In genomic region chr2:65031341-65032015, GRCh38 we compare ENCODE assay signal across 1 cellular context.
TF ChIP-seq lines count a peak whose summit lies in the region.

No MANE protein-coding gene starts in this region.

TF ChIP-seq in HEK293, 187 proteins besides CTCF, POLR2A, EP300 and RAD21 (continued from another document):
- TF ChIP-seq ZNF18 (tag by site-specific recombination; IDR thresholded peaks at IDR 0.05) = no peak
- TF ChIP-seq ZIC2 (tag by site-specific recombination; IDR thresholded peaks at IDR 0.05) = no peak
- TF ChIP-seq ZNF292 (tag by site-specific recombination; IDR thresholded peaks at IDR 0.05; ENCODE audit: borderline replicate concordance, low read depth) = no peak
- TF ChIP-seq ZNF266 (tag by site-specific recombination; IDR thresholded peaks at IDR 0.05; ENCODE audit: low read depth) = no peak
- TF ChIP-seq, protein P1, sequence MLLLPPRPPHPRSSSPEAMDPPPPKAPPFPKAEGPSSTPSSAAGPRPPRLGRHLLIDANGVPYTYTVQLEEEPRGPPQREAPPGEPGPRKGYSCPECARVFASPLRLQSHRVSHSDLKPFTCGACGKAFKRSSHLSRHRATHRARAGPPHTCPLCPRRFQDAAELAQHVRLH (tag by site-specific recombination; IDR thresholded peaks at IDR 0.05) = no peak
- TF ChIP-seq, protein P2, sequence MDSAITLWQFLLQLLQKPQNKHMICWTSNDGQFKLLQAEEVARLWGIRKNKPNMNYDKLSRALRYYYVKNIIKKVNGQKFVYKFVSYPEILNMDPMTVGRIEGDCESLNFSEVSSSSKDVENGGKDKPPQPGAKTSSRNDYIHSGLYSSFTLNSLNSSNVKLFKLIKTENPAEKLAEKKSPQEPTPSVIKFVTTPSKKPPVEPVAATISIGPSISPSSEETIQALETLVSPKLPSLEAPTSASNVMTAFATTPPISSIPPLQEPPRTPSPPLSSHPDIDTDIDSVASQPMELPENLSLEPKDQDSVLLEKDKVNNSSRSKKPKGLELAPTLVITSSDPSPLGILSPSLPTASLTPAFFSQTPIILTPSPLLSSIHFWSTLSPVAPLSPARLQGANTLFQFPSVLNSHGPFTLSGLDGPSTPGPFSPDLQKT (IDR thresholded peaks at IDR 0.05; ENCODE audit: borderline replicate concordance, low read depth, low read length) = no peak
- TF ChIP-seq OSR2 (tag by site-specific recombination; IDR thresholded peaks at IDR 0.05) = peak; percentile 54; the same call in 1 of the 2 replicates
- no peak for TF ChIP-seq SETDB1 (IDR thresholded peaks at IDR 0.05; ENCODE audit: insufficient read length, low read length)
- TF ChIP-seq ZNF426 (tag by site-specific recombination; IDR thresholded peaks at IDR 0.05) = no peak
- TF ChIP-seq, protein P3, sequence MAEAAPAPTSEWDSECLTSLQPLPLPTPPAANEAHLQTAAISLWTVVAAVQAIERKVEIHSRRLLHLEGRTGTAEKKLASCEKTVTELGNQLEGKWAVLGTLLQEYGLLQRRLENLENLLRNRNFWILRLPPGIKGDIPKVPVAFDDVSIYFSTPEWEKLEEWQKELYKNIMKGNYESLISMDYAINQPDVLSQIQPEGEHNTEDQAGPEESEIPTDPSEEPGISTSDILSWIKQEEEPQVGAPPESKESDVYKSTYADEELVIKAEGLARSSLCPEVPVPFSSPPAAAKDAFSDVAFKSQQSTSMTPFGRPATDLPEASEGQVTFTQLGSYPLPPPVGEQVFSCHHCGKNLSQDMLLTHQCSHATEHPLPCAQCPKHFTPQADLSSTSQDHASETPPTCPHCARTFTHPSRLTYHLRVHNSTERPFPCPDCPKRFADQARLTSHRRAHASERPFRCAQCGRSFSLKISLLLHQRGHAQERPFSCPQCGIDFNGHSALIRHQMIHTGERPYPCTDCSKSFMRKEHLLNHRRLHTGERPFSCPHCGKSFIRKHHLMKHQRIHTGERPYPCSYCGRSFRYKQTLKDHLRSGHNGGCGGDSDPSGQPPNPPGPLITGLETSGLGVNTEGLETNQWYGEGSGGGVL (tag by site-specific recombination; IDR thresholded peaks at IDR 0.05) = 0 out of 2 replicates have a peak, but pooled peaks have one; percentile 10
- TF ChIP-seq ZBTB21 (tag by site-specific recombination; IDR thresholded peaks at IDR 0.05) = no peak
- no peak for TF ChIP-seq ZNF23 (tag by site-specific recombination; IDR thresholded peaks at IDR 0.05; ENCODE audit: borderline replicate concordance)
- no peak for TF ChIP-seq ZNF785 (tag by site-specific recombination; IDR thresholded peaks at IDR 0.05)
- no peak for TF ChIP-seq ZNF701 (tag by site-specific recombination; IDR thresholded peaks at IDR 0.05)
- peak; percentile 85 for TF ChIP-seq ZNF600 (tag by site-specific recombination; IDR thresholded peaks at IDR 0.05)
- TF ChIP-seq ZNF112 (tag by site-specific recombination; IDR thresholded peaks at IDR 0.05) = no peak
- TF ChIP-seq ZEB2 (tag by site-specific recombination; IDR thresholded peaks at IDR 0.05) = peak; percentile 54; the same call in 1 of the 2 replicates
- TF ChIP-seq ZNF558 (tag by site-specific recombination; IDR thresholded peaks at IDR 0.05) = no peak
- no peak for TF ChIP-seq YY1 (tag by site-specific recombination; IDR thresholded peaks at IDR 0.05)
- no peak for TF ChIP-seq ZNF621 (tag by site-specific recombination; IDR thresholded peaks at IDR 0.05)
- TF ChIP-seq ZNF335 (tag by site-specific recombination; conservative IDR thresholded peaks at IDR 0.05) = no peak
- TF ChIP-seq ZNF24 (tag by site-specific recombination; IDR thresholded peaks at IDR 0.05) = peak; percentile 78; the same call in 1 of the 2 replicates
- TF ChIP-seq KLF10 (tag by site-specific recombination; IDR thresholded peaks at IDR 0.05) = no peak
- no peak for TF ChIP-seq ZFP41 (tag by site-specific recombination; IDR thresholded peaks at IDR 0.05; ENCODE audit: borderline replicate concordance)
- TF ChIP-seq HOXC10 (CRISPR knock-in tag; IDR thresholded peaks at IDR 0.05) = no peak
- TF ChIP-seq ZNF561 (tag by site-specific recombination; IDR thresholded peaks at IDR 0.05; ENCODE audit: borderline replicate concordance) = no peak
- TF ChIP-seq ZNF660 (tag by site-specific recombination; IDR thresholded peaks at IDR 0.05) = no peak
- 0 out of 2 replicates have a peak, but pooled peaks have one; percentile 35 for TF ChIP-seq ZNF513 (tag by site-specific recombination; IDR thresholded peaks at IDR 0.05)
- no peak for TF ChIP-seq ZNF202 (tag by site-specific recombination; IDR thresholded peaks at IDR 0.05; ENCODE audit: borderline replicate concordance)
- TF ChIP-seq ZNF560 (tag by site-specific recombination; IDR thresholded peaks at IDR 0.05; ENCODE audit: borderline replicate concordance) = no peak
- no peak for TF ChIP-seq GLIS2 (tag by site-specific recombination; IDR thresholded peaks at IDR 0.05)
